In the genomic region with DNA sequence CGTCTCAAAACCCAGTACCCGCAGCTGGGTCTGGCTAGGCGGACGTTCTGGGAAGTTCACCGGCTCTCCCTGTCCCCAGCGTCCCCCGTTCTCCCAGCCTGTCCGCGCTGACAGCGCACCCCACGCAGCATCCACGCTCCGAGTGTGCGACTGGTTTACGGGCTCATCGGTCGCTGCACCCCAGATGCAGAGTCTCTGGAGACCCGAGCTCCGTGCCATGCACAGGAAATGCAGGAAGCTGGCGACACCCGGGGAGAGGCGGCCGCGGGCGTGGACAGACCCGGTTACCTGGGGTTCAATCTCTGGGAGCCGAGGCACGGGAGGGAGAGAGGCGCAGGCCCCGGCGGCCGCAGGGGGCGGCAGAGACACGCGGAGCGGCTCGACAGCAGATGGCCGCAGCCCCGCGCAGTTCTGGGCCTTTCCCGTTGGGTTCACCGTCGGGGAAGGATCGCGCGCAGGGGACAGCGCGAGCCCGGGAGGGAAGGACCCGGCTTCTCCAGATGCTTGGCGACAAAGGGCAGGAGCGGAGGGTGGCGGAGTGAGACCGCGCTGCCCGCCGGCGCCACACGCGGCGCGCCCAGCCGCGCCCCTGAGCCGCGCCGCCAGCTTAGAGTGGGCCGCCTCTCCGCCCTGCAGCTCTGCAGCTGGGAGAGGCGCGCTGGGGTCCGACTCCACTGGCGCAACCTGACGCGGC, we compare ENCODE assay signal across 8 cellular contexts. TPM values are rescaled to one million over a fixed set of nuclear protein-coding genes. Genes with fewer than 3 reads are reported as not detected.
DNase-seq lines count a peak whose midpoint lies in the region; ATAC-seq and TF ChIP-seq lines count a peak whose summit lies in the region.

No MANE protein-coding gene starts in this region.

- no peaks in the 10 kb centered on the region for H3K9me3 Mint-ChIP-seq in activated CD8-positive, alpha-beta T cell treated with anti-CD3 and anti-CD28 coated beads for 36 hours

- peaks cover 1% of the 10 kb centered on the region for H3K4me1 ChIP-seq in mesendoderm (ENCODE audit: control insufficient read depth, low read depth, low read length)

- no peaks in the 10 kb centered on the region for H3K79me2 ChIP-seq in mesendoderm (ENCODE audit: control insufficient read depth, insufficient read depth, low read length)

- no peak overlapping the region for H2BK5ac ChIP-seq in mesendoderm (ENCODE audit: low read length)

- H3K9ac ChIP-seq in mesendoderm (ENCODE audit: low read length): peak overlapping the region; percentile 69

- H3K18ac ChIP-seq in mesendoderm (ENCODE audit: low read length): peak overlapping the region; percentile 40

- H2BK15ac ChIP-seq in mesendoderm (replicated peaks; ENCODE audit: low read depth): no peak overlapping the region

- DNase-seq in AG09319 (ENCODE audit: extremely low read depth, low read depth) (no peak), NCI-H748 (lab: John Stamatoyannopoulos, UW; ENCODE audit: unreplicated experiment) (peak; percentile 84), mesendoderm (peak; percentile 78)
- peak; percentile 79 for DNase-seq in activated CD8-positive, alpha-beta T cell treated with anti-CD3 and anti-CD28 coated beads for 36 hours
- DNase-seq in effector CD8-positive, alpha-beta T cell (lab: John Stamatoyannopoulos, UW): peak; percentile 36
- peak; percentile 31 to 49 for DNase-seq in stimulated activated CD8-positive, alpha-beta memory T cell treated with anti-CD3 and anti-CD28 coated beads, Interleukin-15, amount 100 ng/mL, for 4 hours (ENCODE audit: low read depth in 2 of 2)

- H3K4me1 Mint-ChIP-seq in activated CD8-positive, alpha-beta T cell treated with anti-CD3 and anti-CD28 coated beads for 36 hours (ENCODE audit: low read depth): peaks cover 7% of the 10 kb centered on the region

- ATAC-seq in GM18909 (IDR thresholded peaks at IDR 0.05; ENCODE audit: poor library complexity, unreplicated experiment): peak; percentile 82
- ATAC-seq in HG03159 (IDR thresholded peaks at IDR 0.05; ENCODE audit: unreplicated experiment): peak; percentile 79
- ATAC-seq in activated CD8-positive, alpha-beta T cell treated with anti-CD3 and anti-CD28 coated beads for 36 hours: peak; percentile 83

- POLR2A ChIA-PET in activated CD8-positive, alpha-beta T cell treated with anti-CD3 and anti-CD28 coated beads for 36 hours (lab: Charles Lee): interaction anchor here (0.6 to 2.4 kb wide), 3 partner anchors 13 to 232 kb away, joined by 3 to 9 read pairs (median 6); a partner anchor contains a TSS

- no peak overlapping the region for H4K8ac ChIP-seq in mesendoderm (ENCODE audit: low read depth, low read length)

- no peaks in the 10 kb centered on the region for H3K36me3 Mint-ChIP-seq in activated CD8-positive, alpha-beta T cell treated with anti-CD3 and anti-CD28 coated beads for 36 hours (ENCODE audit: low read depth)

- intact Hi-C loops in activated CD8-positive, alpha-beta T cell treated with anti-CD3 and anti-CD28 coated beads for 36 hours (cut with micrococcal nuclease): loop anchor here (10.0 kb wide), 1 partner anchor 445 kb away; no protein-coding TSS in a partner anchor

- peak overlapping the region; percentile 69 for H3K4me3 Mint-ChIP-seq in activated CD8-positive, alpha-beta T cell treated with anti-CD3 and anti-CD28 coated beads for 36 hours

- peak; percentile 91 for TF ChIP-seq CTCF in AG09319 (IDR thresholded peaks at IDR 0.05; ENCODE audit: low read depth, low read length)
- peak; percentile 92 for TF ChIP-seq CTCF in activated CD8-positive, alpha-beta T cell treated with anti-CD3 and anti-CD28 coated beads for 36 hours (IDR thresholded peaks at IDR 0.05)

- H4K5ac ChIP-seq in mesendoderm (ENCODE audit: low read length): no peak overlapping the region

- no peak overlapping the region for H3K23ac ChIP-seq in mesendoderm (ENCODE audit: low read length)

- no peak overlapping the region for H3K4ac ChIP-seq in mesendoderm (ENCODE audit: low read depth, low read length)

- no peak overlapping the region for H2BK120ac ChIP-seq in mesendoderm (ENCODE audit: low read depth, low read length)

- H3K56ac ChIP-seq in mesendoderm (ENCODE audit: low read length): peak overlapping the region; percentile 88

- WGBS in mesendoderm (ENCODE audit: extremely low coverage, insufficient coverage, low lambda C conversion rate): no CpG with 5 or more reads among the region's 75 CpGs

- H3K36me3 ChIP-seq in mesendoderm (ENCODE audit: control insufficient read depth, insufficient read depth, low read length): no peaks in the 10 kb centered on the region

- peaks cover 17% of the 10 kb centered on the region for H3K27me3 ChIP-seq in mesendoderm (ENCODE audit: insufficient read depth, low read length, poor library complexity)

- no peak overlapping the region for H3K27ac Mint-ChIP-seq in activated CD8-positive, alpha-beta T cell treated with anti-CD3 and anti-CD28 coated beads for 36 hours

- H3K4me3 ChIP-seq in mesendoderm (ENCODE audit: low read length): peak overlapping the region; percentile 40

- no peak overlapping the region for H2AK5ac ChIP-seq in mesendoderm (ENCODE audit: low read length)

- H3K27me3 Mint-ChIP-seq in activated CD8-positive, alpha-beta T cell treated with anti-CD3 and anti-CD28 coated beads for 36 hours: peaks cover 46% of the 10 kb centered on the region

- H3K4me2 ChIP-seq in mesendoderm (ENCODE audit: low read length): peak overlapping the region; percentile 45

- H3K27ac ChIP-seq in mesendoderm (ENCODE audit: low read depth, low read length): no peak overlapping the region

- CTCF ChIA-PET in activated CD8-positive, alpha-beta T cell treated with anti-CD3 and anti-CD28 coated beads for 36 hours (lab: Charles Lee): interaction anchor here (0.6 to 3.2 kb wide), 26 partner anchors 8 to 464 kb away, joined by 3 to 24 read pairs (median 4); a partner anchor contains a TSS

- H3K79me1 ChIP-seq in mesendoderm (ENCODE audit: low read length): no peaks in the 10 kb centered on the region

RNA-seq across cellular contexts. Expression of a gene that starts 0.6 kb away (rescaled TPM):
- 1 to 10 TPM; 2.0 to 2.1 TPM for total RNA-seq in activated CD8-positive, alpha-beta T cell treated with anti-CD3 and anti-CD28 coated beads for 36 hours
- 1.6 TPM for polyA plus RNA-seq in mesendoderm (2013, experiment 1 of 2)
- polyA plus RNA-seq in mesendoderm (2013, experiment 2 of 2): 1.8 TPM

RNA-seq across cellular contexts. Expression of a gene that starts 16.8 kb away (rescaled TPM):
- not detected for total RNA-seq in activated CD8-positive, alpha-beta T cell treated with anti-CD3 and anti-CD28 coated beads for 36 hours
- polyA plus RNA-seq in mesendoderm (2013, experiment 1 of 2): 0.04 TPM
- polyA plus RNA-seq in mesendoderm (2013, experiment 2 of 2): 0.01 TPM

RNA-seq across cellular contexts. Expression of a gene that starts 36.4 kb away (rescaled TPM):
- total RNA-seq in activated CD8-positive, alpha-beta T cell treated with anti-CD3 and anti-CD28 coated beads for 36 hours: under 1 TPM; 0.90 to 0.94 TPM
- polyA plus RNA-seq in mesendoderm (2013, experiment 1 of 2): 0.14 TPM
- 0.10 TPM for polyA plus RNA-seq in mesendoderm (2013, experiment 2 of 2)

RNA-seq across cellular contexts. Expression of a gene that starts 36.6 kb away (rescaled TPM):
- 100 to 1,000 TPM; 558 to 566 TPM for total RNA-seq in activated CD8-positive, alpha-beta T cell treated with anti-CD3 and anti-CD28 coated beads for 36 hours
- polyA plus RNA-seq in mesendoderm (2013, experiment 1 of 2): 559 TPM
- 561 TPM for polyA plus RNA-seq in mesendoderm (2013, experiment 2 of 2)

RNA-seq across cellular contexts. Expression of a gene that starts 43.6 kb away (rescaled TPM):
- total RNA-seq in activated CD8-positive, alpha-beta T cell treated with anti-CD3 and anti-CD28 coated beads for 36 hours: 1 to 10 TPM; 3.0 to 3.5 TPM
- 1.1 TPM for polyA plus RNA-seq in mesendoderm (2013, experiment 1 of 2)
- polyA plus RNA-seq in mesendoderm (2013, experiment 2 of 2): 0.85 TPM
